ENCODE assay signal across 10 cellular contexts in genomic region chr11:104653011-104653806, GRCh38.
DNase-seq lines count a peak whose midpoint lies in the region; ATAC-seq and TF ChIP-seq lines count a peak whose summit lies in the region.
"Had no signal": no experiment of that assay in that cellular context is flagged by ENCODE, and none has a peak within 500 bp of the region (broad histone marks: within the 10 kb centered on the region; RNA-seq: fewer than 3 reads in every experiment).

No MANE protein-coding gene starts in this region.

- H3K27ac Mint-ChIP-seq in activated naive CD4-positive, alpha-beta T cell treated with anti-CD3 and anti-CD28 coated beads, Interleukin-2, amount 50 U/mL, for 72 hours: no peak overlapping the region
- H3K27ac Mint-ChIP-seq in stimulated activated naive CD8-positive, alpha-beta T cell treated with anti-CD3 and anti-CD28 coated beads, Interleukin-15, amount 100 ng/mL, for 72 hours: no peak overlapping the region

- no peak for TF ChIP-seq CTCF in fibroblast of mammary gland (conservative IDR thresholded peaks at IDR 0.05; ENCODE audit: control insufficient read depth, insufficient read depth, low read depth, low read length)

- peak; percentile 36 to 51 for ATAC-seq in activated naive CD4-positive, alpha-beta T cell treated with anti-CD3 and anti-CD28 coated beads, Interleukin-2, amount 50 U/mL, for 72 hours
- peak; percentile 69 for ATAC-seq in stimulated activated naive CD8-positive, alpha-beta T cell treated with anti-CD3 and anti-CD28 coated beads, Interleukin-15, amount 100 ng/mL, for 72 hours
- ATAC-seq: left lobe of liver had no signal

- H3K27me3 Mint-ChIP-seq in stimulated activated naive CD8-positive, alpha-beta T cell treated with anti-CD3 and anti-CD28 coated beads, Interleukin-15, amount 100 ng/mL, for 72 hours: no peaks in the 10 kb centered on the region

- H3K4me3 ChIP-seq in fibroblast of mammary gland (ENCODE audit: control insufficient read depth, low read depth, low read length): no peak overlapping the region

- H3K36me3 Mint-ChIP-seq in activated naive CD4-positive, alpha-beta T cell treated with anti-CD3 and anti-CD28 coated beads, Interleukin-2, amount 50 U/mL, for 72 hours: peaks cover 11 to 15% of the 10 kb centered on the region in 2 donors

- peaks cover 53% of the 10 kb centered on the region for H3K4me1 Mint-ChIP-seq in stimulated activated naive CD8-positive, alpha-beta T cell treated with anti-CD3 and anti-CD28 coated beads, Interleukin-15, amount 100 ng/mL, for 72 hours

- peak overlapping the region in 1 of 2 donors; percentile 9 for H3K4me3 Mint-ChIP-seq in stimulated activated naive CD8-positive, alpha-beta T cell treated with anti-CD3 and anti-CD28 coated beads, Interleukin-15, amount 100 ng/mL, for 72 hours

- no peak for DNase-seq in activated naive CD4-positive, alpha-beta T cell treated with anti-CD3 and anti-CD28 coated beads, Interleukin-2, amount 50 U/mL, for 72 hours (ENCODE audit: low spot score in 2 of 2)
- DNase-seq in activated naive CD4-positive, alpha-beta T cell treated with anti-CD3 and anti-CD28 coated beads, Interleukin-2, amount 50 U/mL, for 16 hours: no peak
- peak; percentile 1 for DNase-seq in SK-N-DZ (ENCODE audit: low spot score)
- DNase-seq in fibroblast of mammary gland (ENCODE audit: low read depth): peak; percentile 20
- DNase-seq in stimulated activated naive CD8-positive, alpha-beta T cell treated with anti-CD3 and anti-CD28 coated beads, Interleukin-15, amount 100 ng/mL, for 72 hours: peak in 1 of 2 donors; percentile 16
- no peak for DNase-seq in NCI-H1417 (lab: John Stamatoyannopoulos, UW)
- no peak for DNase-seq in NCI-H128 (lab: John Stamatoyannopoulos, UW; ENCODE audit: unreplicated experiment)
- DNase-seq in activated CD4-positive, CD25-positive, alpha-beta regulatory T cell (lab: John Stamatoyannopoulos, UW): no peak
- DNase-seq: retina had no signal

- H3K9me3 Mint-ChIP-seq in activated naive CD4-positive, alpha-beta T cell treated with anti-CD3 and anti-CD28 coated beads, Interleukin-2, amount 50 U/mL, for 72 hours: peaks cover 6 to 8% of the 10 kb centered on the region in 2 donors
- peaks cover 13 to 14% of the 10 kb centered on the region in 2 donors for H3K9me3 Mint-ChIP-seq in stimulated activated naive CD8-positive, alpha-beta T cell treated with anti-CD3 and anti-CD28 coated beads, Interleukin-15, amount 100 ng/mL, for 72 hours

Comparison
In these comparisons a context has a peak if more than half of its experiments do, and no peak if none do; other contexts are left out.
1. DNase-seq: peak in SK-N-DZ (single experiment) and fibroblast of mammary gland (single experiment); none in activated naive CD4-positive, alpha-beta T cell treated with anti-CD3 and anti-CD28 coated beads, Interleukin-2, amount 50 U/mL, for 72 hours (0 of 2), activated naive CD4-positive, alpha-beta T cell treated with anti-CD3 and anti-CD28 coated beads, Interleukin-2, amount 50 U/mL, for 16 hours (single experiment), NCI-H1417 (0 of 3), NCI-H128 (single experiment) and activated CD4-positive, CD25-positive, alpha-beta regulatory T cell (0 of 4).